10 cellular contexts compared by ENCODE assay signal in the genomic region with DNA sequence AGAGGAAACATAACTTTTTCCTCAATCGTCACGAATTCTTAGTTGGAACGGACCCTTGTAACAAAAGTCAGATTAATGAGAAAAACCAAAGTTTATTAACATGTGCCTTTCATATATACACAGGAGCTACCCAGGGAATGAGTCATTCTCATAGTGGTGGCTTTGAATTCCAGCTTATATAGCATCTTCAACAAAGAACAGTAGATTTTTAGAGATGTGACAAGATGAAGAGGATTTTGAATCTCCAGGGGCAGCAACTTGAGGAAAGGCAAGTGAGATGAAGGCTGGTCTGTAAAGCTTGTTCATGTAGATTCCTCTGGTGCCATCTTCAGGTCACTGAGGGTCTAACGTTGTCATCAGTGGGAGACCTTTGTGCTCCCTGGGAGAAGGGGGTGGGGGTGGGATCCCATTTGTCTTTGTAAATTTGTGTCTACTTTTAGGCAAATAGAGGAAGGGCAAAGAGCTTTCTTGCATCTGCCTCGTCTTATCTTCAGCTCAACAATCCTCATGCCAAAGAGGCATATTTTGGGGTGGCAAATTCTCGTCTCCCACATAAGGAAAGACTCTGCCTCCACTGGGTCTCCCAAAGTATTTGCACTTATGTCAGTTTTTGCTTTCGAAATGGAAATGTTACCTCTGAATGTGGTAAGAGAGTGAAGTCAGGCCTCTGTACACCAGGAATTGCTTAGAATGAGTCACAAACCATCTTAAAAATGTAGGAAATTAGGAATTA. TPM values are rescaled to one million over a fixed set of nuclear protein-coding genes. Genes with fewer than 3 reads are reported as not detected.
DNase-seq lines count a peak whose midpoint lies in the region; ATAC-seq, FAIRE-seq and TF ChIP-seq lines count a peak whose summit lies in the region.
"Had no signal": no experiment of that assay in that cellular context is flagged by ENCODE, and none has a peak within 500 bp of the region (broad histone marks: within the 10 kb centered on the region; RNA-seq: fewer than 3 reads in every experiment).

No MANE protein-coding gene starts in this region.

- no peak overlapping the region for H2BK5ac ChIP-seq in H1 (ENCODE audit: low read depth, low read length)

- TF ChIP-seq EP300 in H1 (IDR thresholded peaks at IDR 0.05; ENCODE audit: borderline replicate concordance in 1 of 2, low read depth in 2 of 2, low read length in 2 of 2), result no peak

- TF ChIP-seq CTCF in H1 (IDR thresholded peaks at IDR 0.05; ENCODE audit: control extremely low read depth in 1 of 3, insufficient read depth in 1 of 3, low read depth in 1 of 3, low read length in 3 of 3), result peak; percentile 51 to 60 (median 58)

- TF ChIP-seq POLR2A in H1 (IDR thresholded peaks at IDR 0.05; ENCODE audit: control extremely low read depth in 1 of 2, low read depth in 2 of 2, low read length in 2 of 2), result no peak

- H3K4me3 ChIP-seq in H1 (ENCODE audit: extremely low read depth in 1 of 4, insufficient read depth in 2 of 4, low read depth in 3 of 4, low read length in 4 of 4) (no peak overlapping the region), skeletal muscle cell (ENCODE audit: low read depth, low read length) (no peak overlapping the region)
- H3K4me3 ChIP-seq: pancreas had no signal

- H3K4ac ChIP-seq in H1 (replicated peaks; ENCODE audit: insufficient read length, low read depth, low read length), result no peak overlapping the region

- FAIRE-seq in H1 (lab: Jason Lieb, UNC) (peak; percentile 75), frontal cortex (lab: Jason Lieb, UNC) (no peak)
- FAIRE-seq: pancreas had no signal

- no peak overlapping the region for H3K56ac ChIP-seq in H1 (replicated peaks; ENCODE audit: insufficient read length, low read depth, low read length)

- ATAC-seq in HG02678 (IDR thresholded peaks at IDR 0.05; ENCODE audit: unreplicated experiment) (no peak), GM21526 (IDR thresholded peaks at IDR 0.05; ENCODE audit: low FRiP score, unreplicated experiment) (no peak)

- 58% methylated on average over 7 of the region's 7 CpGs; no CpG with 5 or more reads in 1 of the 2 experiments for WGBS in H1 (ENCODE audit: extremely low coverage in 1 of 2, insufficient coverage in 1 of 2, insufficient read length in 1 of 2, insufficient replicate concordance in 2 of 2, low coverage in 1 of 2, low lambda C conversion rate in 2 of 2, missing lambda C conversion rate in 1 of 2), 2 experiments

- no peak overlapping the region for H3K14ac ChIP-seq in H1 (ENCODE audit: insufficient read length)

- no peak overlapping the region for H3K23ac ChIP-seq in H1 (ENCODE audit: insufficient read length)

- no peak overlapping the region for H3K4me2 ChIP-seq in H1 (ENCODE audit: insufficient read depth in 1 of 2, low read depth in 2 of 2, low read length in 2 of 2)

- DNase-seq in NOMO-1 treated with DMSO at 0.1 percent for 48 hours (lab: John Stamatoyannopoulos, UW; ENCODE audit: unreplicated experiment) (peak; percentile 29), NOMO-1 treated with dmso at 0.1 percent for 144 hours (lab: John Stamatoyannopoulos, UW; ENCODE audit: unreplicated experiment) (no peak), NCI-H146 (lab: John Stamatoyannopoulos, UW) (peak; percentile 38), H1 (ENCODE audit: low read depth in 1 of 2, low spot score in 2 of 2) (no peak), skeletal muscle cell (ENCODE audit: low read depth) (peak; percentile 44), frontal cortex (ENCODE audit: low spot score in 2 of 2) (no peak)
- DNase-seq: activated effector memory CD4-positive, alpha-beta T cell treated with anti-CD3 and anti-CD28 coated beads, Interleukin-2, amount 50 U/mL, for 16 hours; pancreas had no signal

- no peaks in the 10 kb centered on the region for H3K36me3 ChIP-seq in H1 (ENCODE audit: control insufficient read depth in 2 of 4, insufficient read depth in 4 of 4, low read length in 3 of 4)
- H3K36me3 ChIP-seq: pancreas had no signal

- H3K27ac ChIP-seq in H1 (ENCODE audit: low read depth, low read length), result no peak overlapping the region

- H2BK20ac ChIP-seq in H1 (ENCODE audit: low read length), result no peak overlapping the region

- H3K27me3 ChIP-seq in H1 (replicated peaks in 1 of 4; ENCODE audit: control insufficient read depth in 3 of 4, extremely low read depth in 1 of 4, insufficient read depth in 3 of 4, low read length in 3 of 4), result peaks cover 10 to 40% (median 35%) of the 10 kb centered on the region in 4 experiments
- H3K27me3 ChIP-seq: pancreas had no signal

- no peak overlapping the region for H2BK12ac ChIP-seq in H1 (ENCODE audit: low read depth, low read length)

- H3K23me2 ChIP-seq in H1 (ENCODE audit: low read depth, low read length), result no peaks in the 10 kb centered on the region

- H3K9me3 ChIP-seq in H1 (ENCODE audit: insufficient read depth in 2 of 2, low read depth in 1 of 2, low read length in 1 of 2), result no peaks in the 10 kb centered on the region
- H3K9me3 ChIP-seq: pancreas had no signal

- H3K9ac ChIP-seq in H1 (replicated peaks in 1 of 4; ENCODE audit: extremely low read depth in 1 of 4, low read depth in 3 of 4, low read length in 3 of 4), result no peak overlapping the region

- H2AFZ ChIP-seq in H1 (ENCODE audit: low read length), result no peak overlapping the region

- H4K8ac ChIP-seq in H1 (ENCODE audit: extremely low read depth, insufficient read depth, low read length), result no peak overlapping the region

- H2BK15ac ChIP-seq in H1 (ENCODE audit: low read length), result no peak overlapping the region

- H3K79me2 ChIP-seq in H1 (ENCODE audit: control insufficient read depth in 1 of 2, insufficient read depth in 2 of 2, low read length in 2 of 2), result no peaks in the 10 kb centered on the region

- H2AK5ac ChIP-seq in H1 (ENCODE audit: low read depth, low read length), result no peak overlapping the region

- H3K4me1 ChIP-seq in H1 (replicated peaks in 1 of 4; ENCODE audit: control insufficient read depth in 3 of 4, insufficient read depth in 4 of 4, low read length in 3 of 4), result peaks cover under 1 to 6% (median 2%) of the 10 kb centered on the region in 4 experiments; a peak in 5 of 7 replicates
- H3K4me1 ChIP-seq: pancreas had no signal

- TF ChIP-seq RAD21 in H1 (IDR thresholded peaks at IDR 0.05 in 1 of 2, conservative IDR thresholded peaks at IDR 0.05 in 1 of 2; ENCODE audit: low read depth in 2 of 2, low read length in 2 of 2), result peak; percentile 59 to 72

- POLR2A ChIA-PET in H1 (lab: Charles Lee; ENCODE audit: partially characterized antibody), result no interaction called here

- H3K18ac ChIP-seq in H1 (ENCODE audit: extremely low read depth, low read length), result no peak overlapping the region

- CTCF ChIA-PET in H1 (lab: Charles Lee; ENCODE audit: partially characterized antibody), result interaction anchor here (0.6 to 14.6 kb wide), 40 partner anchors 8 to 604 kb away, joined by 3 to 263 read pairs (median 4); no protein-coding TSS in a partner anchor

- no peaks in the 10 kb centered on the region for H3K79me1 ChIP-seq in H1 (ENCODE audit: low read depth, low read length)

- H4K20me1 ChIP-seq in H1 (replicated peaks in 1 of 2; ENCODE audit: control insufficient read depth in 1 of 2, insufficient read depth in 2 of 2, low read length in 2 of 2), result peaks cover 0 to 2% of the 10 kb centered on the region in 2 experiments

- H4K91ac ChIP-seq in H1 (replicated peaks; ENCODE audit: insufficient read length, low read length), result no peak overlapping the region

- no peak overlapping the region for H2BK120ac ChIP-seq in H1 (replicated peaks; ENCODE audit: low read depth, low read length)

- H4K5ac ChIP-seq in H1 (ENCODE audit: insufficient read length, low read depth, low read length), result no peak overlapping the region

TF ChIP-seq in H1, 55 proteins besides CTCF, POLR2A, EP300 and RAD21:
- TF ChIP-seq CREB1 (IDR thresholded peaks at IDR 0.05), result peak; percentile 71
- TF ChIP-seq BACH1 (IDR thresholded peaks at IDR 0.05; ENCODE audit: low read length), result no peak
TF ChIP-seq in H1: peak in this region for 1.

RNA-seq across cellular contexts. Expression of gene CLEC3B, which starts 29.5 kb away (rescaled TPM):
- not detected in 2 replicates for total RNA-seq in H1 (2021; fragmentation: NEBNext Ultra II Directional; extraction: Animal tissue kit (Norgen Biotek cat#: 25700))
- 0.20 and 0.32 TPM in 2 replicates for polyA plus RNA-seq in H1 (2011; rRNA removed)
- polyA plus RNA-seq in H1 (2011; cell fraction: cytosol; rRNA removed), result 0.22 TPM
- polyA plus RNA-seq in H1 (2011; cell fraction: nucleus; rRNA removed), result 0.56 TPM
- polyA plus RNA-seq in H1 (2012, experiment 1 of 2), result 0.45 TPM in 1 of 4 replicates, not detected in the others
- not detected for polyA plus RNA-seq in H1 (2012, experiment 2 of 2)
- 0.12 TPM for polyA plus RNA-seq in H1 (2013, experiment 1 of 2)
- polyA plus RNA-seq in H1 (2013, experiment 2 of 2), result 0.09 TPM
- polyA minus RNA-seq in H1 (2011; rRNA and poly(A)+ RNA removed), result not detected in 2 replicates
- not detected for polyA minus RNA-seq in H1 (2011; cell fraction: cytosol; rRNA and poly(A)+ RNA removed)
- 0.70 TPM for polyA minus RNA-seq in H1 (2011; cell fraction: nucleus; rRNA and poly(A)+ RNA removed)
- total RNA-seq in frontal cortex, result 24.1 TPM

Comparison
In these comparisons a context has a peak if more than half of its experiments do, and no peak if none do; other contexts are left out.
1. DNase-seq: peak in NOMO-1 treated with DMSO at 0.1 percent for 48 hours (single experiment), NCI-H146 (single experiment) and skeletal muscle cell (single experiment); none in NOMO-1 treated with dmso at 0.1 percent for 144 hours (single experiment), H1 (0 of 2) and frontal cortex (0 of 2).
2. RNA of gene CLEC3B, which starts 29.5 kb away (total RNA-seq): 24.1 TPM in frontal cortex (single experiment); not detected in H1; every median in the first group is over 10 times any median in the second.